In genomic region chr17:55654821-55655220, GRCh38 we compare ENCODE assay signal across 23 cellular contexts.
"Had no signal": no experiment of that assay in that cellular context is flagged by ENCODE, and none has a peak within 500 bp of the region (broad histone marks: within the 10 kb centered on the region; RNA-seq: fewer than 3 reads in every experiment).

No MANE protein-coding gene starts in this region.

- H3K36me3 ChIP-seq: MG63, SJSA1 had no signal

- H3K4me1 ChIP-seq: SJSA1 had no signal

- DNase-seq: IMR-90, Karpas-422, KG1, MG63, NCI-H1092, NCI-H1105 treated with DMSO at 0.1 percent for 48 hours, NCI-H1417 treated with DMSO at 0.1 percent for 48 hours, NCI-H146, NCI-H1694 treated with DMSO at 0.1 percent for 48 hours, NCI-H1930, NCI-H2081, NCI-H2107, NCI-H2227 treated with DMSO at 0.1 percent for 48 hours, NCI-H524, NCI-H526 treated with DMSO at 0.1 percent for 48 hours, NCI-H748 treated with DMSO at 0.1 percent for 48 hours, Right ventricle myocardium superior, RPMI8226, SIG-M5 had no signal

- H3K4me3 ChIP-seq: MG63, SJSA1, SK-N-MC had no signal

- FAIRE-seq: HepG2, RCC 7860 had no signal

- H3K9me3 ChIP-seq: MG63, SJSA1 had no signal

- ATAC-seq: HepG2 had no signal

- H3K27me3 ChIP-seq: SJSA1 had no signal

- H3K27ac ChIP-seq: SJSA1, SK-N-MC had no signal
